In the genomic region with DNA sequence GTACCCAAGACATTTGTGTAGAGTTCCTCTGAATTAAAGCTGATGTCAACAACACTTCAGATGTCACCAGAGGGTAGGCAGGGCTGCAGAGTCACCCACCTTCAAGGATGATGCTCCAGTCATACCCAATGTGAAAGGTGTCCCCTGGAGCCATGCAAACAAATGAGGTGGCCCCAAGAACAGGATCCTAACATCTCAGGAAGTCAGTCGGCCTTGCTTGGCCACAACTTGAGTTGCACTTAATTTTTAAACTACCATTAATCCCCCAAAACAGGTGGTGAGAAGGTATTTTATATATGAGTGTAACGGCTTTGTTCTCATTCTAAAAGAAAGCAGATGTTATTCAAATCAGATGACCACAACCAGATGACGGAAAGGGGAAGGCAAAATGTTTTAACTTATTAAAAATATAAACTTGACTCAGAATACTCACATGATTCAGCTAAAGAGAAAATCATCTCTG, we compare ENCODE assay signal across 8 cellular contexts. TPM values are rescaled to one million over a fixed set of nuclear protein-coding genes. Genes with fewer than 3 reads are reported as not detected.
DNase-seq lines count a peak whose midpoint lies in the region; ATAC-seq and TF ChIP-seq lines count a peak whose summit lies in the region.

No MANE protein-coding gene starts in this region.

- H3K27me3 ChIP-seq in heart right ventricle = no peaks in the 10 kb centered on the region

- peak overlapping the region in 1 of 10 donors; percentile 66 for H3K27ac ChIP-seq in heart right ventricle

- 68 to 78% methylated on average over 3 of the region's 3 CpGs for WGBS in heart right ventricle, 2 donors

- no peak for DNase-seq in activated CD4-positive, alpha-beta T cell treated with anti-CD3 and anti-CD28 coated beads, Interleukin-2, amount 10 ng/mL, durations not matched to agents 7 days and 5 days
- no peak for DNase-seq in activated CD4-positive, alpha-beta T cell treated with anti-CD3 and anti-CD28 coated beads, Interleukin-2, amount 50 U/mL, for 4 hours
- DNase-seq in NCI-H526 treated with DMSO at 0.1 percent for 48 hours (lab: John Stamatoyannopoulos, UW) (peak; percentile 42), osteocyte (ENCODE audit: extremely low spot score, unreplicated experiment) (peak; percentile 25), heart right ventricle (no peak), islet precursor cell (no peak), NCI-H1048 (lab: John Stamatoyannopoulos, UW) (no peak)

- no peak for TF ChIP-seq CTCF in osteocyte (IDR thresholded peaks at IDR 0.05)
- no peak for TF ChIP-seq CTCF in heart right ventricle (IDR thresholded peaks at IDR 0.05)

- peaks cover 4 to 56% (median 16%) of the 10 kb centered on the region in 9 donors for H3K4me1 ChIP-seq in heart right ventricle

- peaks cover 76% of the 10 kb centered on the region for H3K4me1 Mint-ChIP-seq in activated CD4-positive, alpha-beta T cell treated with anti-CD3 and anti-CD28 coated beads, Interleukin-2, amount 10 ng/mL, durations not matched to agents 7 days and 5 days
- H3K4me1 Mint-ChIP-seq in osteocyte (ENCODE audit: unreplicated experiment) = peaks cover 17% of the 10 kb centered on the region

- peak; percentile 44 for ATAC-seq in HG02763 (IDR thresholded peaks at IDR 0.05; ENCODE audit: unreplicated experiment)
- no peak for ATAC-seq in heart right ventricle

- H3K36me3 ChIP-seq in heart right ventricle = no peaks in the 10 kb centered on the region

- peaks cover 35% of the 10 kb centered on the region for H3K36me3 Mint-ChIP-seq in activated CD4-positive, alpha-beta T cell treated with anti-CD3 and anti-CD28 coated beads, Interleukin-2, amount 10 ng/mL, durations not matched to agents 7 days and 5 days (ENCODE audit: low read depth)
- H3K36me3 Mint-ChIP-seq in osteocyte (ENCODE audit: unreplicated experiment) = no peaks in the 10 kb centered on the region

- H3K27me3 Mint-ChIP-seq in activated CD4-positive, alpha-beta T cell treated with anti-CD3 and anti-CD28 coated beads, Interleukin-2, amount 10 ng/mL, durations not matched to agents 7 days and 5 days = no peaks in the 10 kb centered on the region
- peaks cover 2% of the 10 kb centered on the region for H3K27me3 Mint-ChIP-seq in osteocyte (ENCODE audit: unreplicated experiment)

- no peak overlapping the region for H3K4me3 ChIP-seq in heart right ventricle

- H3K9me3 ChIP-seq in heart right ventricle = no peaks in the 10 kb centered on the region

- no peak overlapping the region for H3K4me3 Mint-ChIP-seq in activated CD4-positive, alpha-beta T cell treated with anti-CD3 and anti-CD28 coated beads, Interleukin-2, amount 10 ng/mL, durations not matched to agents 7 days and 5 days
- no peak overlapping the region for H3K4me3 Mint-ChIP-seq in osteocyte (ENCODE audit: unreplicated experiment)

- intact Hi-C loops in heart right ventricle (cut with DNase I) = no loop called here

- POLR2A ChIA-PET in activated CD4-positive, alpha-beta T cell treated with anti-CD3 and anti-CD28 coated beads, Interleukin-2, amount 10 ng/mL, durations not matched to agents 7 days and 5 days (lab: Charles Lee) = no interaction called here

- peaks cover 27% of the 10 kb centered on the region for H3K9me3 Mint-ChIP-seq in activated CD4-positive, alpha-beta T cell treated with anti-CD3 and anti-CD28 coated beads, Interleukin-2, amount 10 ng/mL, durations not matched to agents 7 days and 5 days
- H3K9me3 Mint-ChIP-seq in osteocyte (ENCODE audit: unreplicated experiment) = no peaks in the 10 kb centered on the region

- CTCF ChIA-PET in activated CD4-positive, alpha-beta T cell treated with anti-CD3 and anti-CD28 coated beads, Interleukin-2, amount 10 ng/mL, durations not matched to agents 7 days and 5 days (lab: Charles Lee) = interaction anchor here (1.7 kb wide), 1 partner anchor 8 kb away, joined by 3 read pairs; no protein-coding TSS in a partner anchor

- H3K27ac Mint-ChIP-seq in activated CD4-positive, alpha-beta T cell treated with anti-CD3 and anti-CD28 coated beads, Interleukin-2, amount 10 ng/mL, durations not matched to agents 7 days and 5 days = peak overlapping the region; percentile 99
- no peak overlapping the region for H3K27ac Mint-ChIP-seq in osteocyte (ENCODE audit: unreplicated experiment)

RNA-seq across cellular contexts. Expression of gene SERPINB1, which starts 21.1 kb away (rescaled TPM):
- total RNA-seq in activated CD4-positive, alpha-beta T cell treated with anti-CD3 and anti-CD28 coated beads, Interleukin-2, amount 10 ng/mL, durations not matched to agents 7 days and 5 days = 10 to 100 TPM; 62.8 to 72.8 TPM
- total RNA-seq in osteocyte (13.7 and 14.8 TPM in 2 replicates), heart right ventricle (10 to 100 TPM; 17.7 to 73.7 (median 22.5) TPM)
- polyA plus RNA-seq in heart right ventricle = 10 to 100 TPM; 16.3 to 16.6 TPM

RNA-seq across cellular contexts. Expression of gene SERPINB9, which starts 40.4 kb away (rescaled TPM):
- 10 to 100 TPM; 40.2 to 49.4 TPM for total RNA-seq in activated CD4-positive, alpha-beta T cell treated with anti-CD3 and anti-CD28 coated beads, Interleukin-2, amount 10 ng/mL, durations not matched to agents 7 days and 5 days
- 0.34 and 0.48 TPM in 2 replicates for total RNA-seq in osteocyte
- total RNA-seq in heart right ventricle = 10 to 100 TPM in 1 of 10 donors, 1 to 10 TPM in 9; 3.6 to 10.9 (median 4.8) TPM
- polyA plus RNA-seq in heart right ventricle = 1 to 10 TPM; 2.2 to 3.8 TPM

Comparison
In these comparisons a context has a peak if more than half of its experiments do, and no peak if none do; other contexts are left out.
1. DNase-seq: peak in NCI-H526 treated with DMSO at 0.1 percent for 48 hours (single experiment) and osteocyte (single experiment); none in activated CD4-positive, alpha-beta T cell treated with anti-CD3 and anti-CD28 coated beads, Interleukin-2, amount 10 ng/mL, durations not matched to agents 7 days and 5 days (single experiment), activated CD4-positive, alpha-beta T cell treated with anti-CD3 and anti-CD28 coated beads, Interleukin-2, amount 50 U/mL, for 4 hours (0 of 2), heart right ventricle (0 of 2), islet precursor cell (single experiment) and NCI-H1048 (single experiment).